ENCODE assay signal across 25 cellular contexts in genomic region chr3:67641451-67641850, GRCh38. TPM values are rescaled to one million over a fixed set of nuclear protein-coding genes. Genes with fewer than 3 reads are reported as not detected.
DNase-seq lines count a peak whose midpoint lies in the region; ATAC-seq and TF ChIP-seq lines count a peak whose summit lies in the region.
"Had no signal": no experiment of that assay in that cellular context is flagged by ENCODE, and none has a peak within 500 bp of the region (broad histone marks: within the 10 kb centered on the region; RNA-seq: fewer than 3 reads in every experiment).

No MANE protein-coding gene starts in this region.

- H3K4me1 Mint-ChIP-seq in activated T-cell treated with anti-CD3 and anti-CD28 coated beads, Interleukin-2, amount 50 U/mL, for 72 hours (ENCODE audit: low read depth): peaks cover 62% of the 10 kb centered on the region
- peaks cover 66% of the 10 kb centered on the region for H3K4me1 Mint-ChIP-seq in activated naive CD8-positive, alpha-beta T cell treated with anti-CD3 and anti-CD28 coated beads, Interleukin-2, amount 50 U/mL, for 24 hours
- H3K4me1 Mint-ChIP-seq in stimulated activated naive CD8-positive, alpha-beta T cell treated with anti-CD3 and anti-CD28 coated beads, Interleukin-15, amount 100 ng/mL, for 72 hours: peaks cover 71% of the 10 kb centered on the region
- H3K4me1 Mint-ChIP-seq: H9 had no signal

- H3K4me3 ChIP-seq in stomach: no peak overlapping the region
- H3K4me3 ChIP-seq: GM23338, SJSA1 had no signal

- no peak for DNase-seq in activated T-cell treated with anti-CD3 and anti-CD28 coated beads, Interleukin-2, amount 50 U/mL, for 72 hours
- no peak for DNase-seq in activated T-cell treated with anti-CD3 and anti-CD28 coated beads, Interleukin-2, amount 50 U/mL, for 48 hours
- DNase-seq in activated naive CD8-positive, alpha-beta T cell treated with anti-CD3 and anti-CD28 coated beads, Interleukin-2, amount 50 U/mL, for 24 hours: no peak
- DNase-seq in stimulated activated naive CD8-positive, alpha-beta T cell treated with anti-CD3 and anti-CD28 coated beads, Interleukin-15, amount 100 ng/mL, for 72 hours: peak in 1 of 2 donors; percentile 23
- no peak for DNase-seq in HEK293T (ENCODE audit: extremely low spot score)
- no peak for DNase-seq in stomach
- DNase-seq: C1 segment of cervical spinal cord; Caco-2; CD8-positive, alpha-beta T cell; H9; HFFc6; Karpas-422; NCI-H1092; NCI-H1417 treated with DMSO at 0.1 percent for 48 hours; NCI-H1694 treated with DMSO at 0.1 percent for 48 hours; NCI-H2081; NCI-H226; NCI-H510A; NCI-H69; Right ventricle myocardium superior; RPMI8226 had no signal

- CTCF ChIA-PET in HEK293T (lab: Yijun Ruan, JAX): no interaction called here

- H3K9me3 ChIP-seq in stomach: no peaks in the 10 kb centered on the region
- H3K9me3 ChIP-seq: Caco-2, SJSA1 had no signal

- TF ChIP-seq EP300 in stomach (IDR thresholded peaks at IDR 0.05): no peak

- H3K36me3 Mint-ChIP-seq in activated T-cell treated with anti-CD3 and anti-CD28 coated beads, Interleukin-2, amount 50 U/mL, for 72 hours (ENCODE audit: insufficient read depth in 2 of 2): peaks cover 4 to 8% of the 10 kb centered on the region in 2 donors
- H3K36me3 Mint-ChIP-seq in activated naive CD8-positive, alpha-beta T cell treated with anti-CD3 and anti-CD28 coated beads, Interleukin-2, amount 50 U/mL, for 24 hours (ENCODE audit: low read depth): peaks cover 61% of the 10 kb centered on the region

- 68 to 80% (median 75%) methylated on average over 3 of the region's 3 CpGs for WGBS in stomach, 5 donors

- H3K27ac ChIP-seq in stomach: no peak overlapping the region
- H3K27ac ChIP-seq: SJSA1 had no signal

- TF ChIP-seq POLR2A in stomach (IDR thresholded peaks at IDR 0.05): no peak

- no peak overlapping the region for H3K4me3 Mint-ChIP-seq in activated T-cell treated with anti-CD3 and anti-CD28 coated beads, Interleukin-2, amount 50 U/mL, for 72 hours
- H3K4me3 Mint-ChIP-seq in activated naive CD8-positive, alpha-beta T cell treated with anti-CD3 and anti-CD28 coated beads, Interleukin-2, amount 50 U/mL, for 24 hours: no peak overlapping the region
- no peak overlapping the region for H3K4me3 Mint-ChIP-seq in stimulated activated naive CD8-positive, alpha-beta T cell treated with anti-CD3 and anti-CD28 coated beads, Interleukin-15, amount 100 ng/mL, for 72 hours
- H3K4me3 Mint-ChIP-seq: CD8-positive, alpha-beta T cell; GM23338; H9 had no signal

- H3K27ac Mint-ChIP-seq in activated T-cell treated with anti-CD3 and anti-CD28 coated beads, Interleukin-2, amount 50 U/mL, for 72 hours: no peak overlapping the region
- H3K27ac Mint-ChIP-seq in activated naive CD8-positive, alpha-beta T cell treated with anti-CD3 and anti-CD28 coated beads, Interleukin-2, amount 50 U/mL, for 24 hours: peak overlapping the region; percentile 6
- no peak overlapping the region for H3K27ac Mint-ChIP-seq in stimulated activated naive CD8-positive, alpha-beta T cell treated with anti-CD3 and anti-CD28 coated beads, Interleukin-15, amount 100 ng/mL, for 72 hours
- H3K27ac Mint-ChIP-seq: GM23338, H9 had no signal

- H3K36me3 ChIP-seq in stomach: peaks cover 0 to 3% (median 0%) of the 10 kb centered on the region in 4 donors

- no peak for TF ChIP-seq CTCF in stomach (IDR thresholded peaks at IDR 0.05)

- H3K27me3 ChIP-seq in stomach: no peaks in the 10 kb centered on the region
- H3K27me3 ChIP-seq: SJSA1 had no signal

- peaks cover 1 to 37% (median 20%) of the 10 kb centered on the region in 4 donors for H3K4me1 ChIP-seq in stomach
- H3K4me1 ChIP-seq: Caco-2 had no signal

- intact Hi-C loops in stomach (cut with DNase I; ENCODE audit: low total_unique reads): no loop called here

- H3K9me3 Mint-ChIP-seq in activated T-cell treated with anti-CD3 and anti-CD28 coated beads, Interleukin-2, amount 50 U/mL, for 72 hours: peaks cover 0 to 2% of the 10 kb centered on the region in 2 donors
- H3K9me3 Mint-ChIP-seq in activated naive CD8-positive, alpha-beta T cell treated with anti-CD3 and anti-CD28 coated beads, Interleukin-2, amount 50 U/mL, for 24 hours: no peaks in the 10 kb centered on the region
- no peaks in the 10 kb centered on the region for H3K9me3 Mint-ChIP-seq in stimulated activated naive CD8-positive, alpha-beta T cell treated with anti-CD3 and anti-CD28 coated beads, Interleukin-15, amount 100 ng/mL, for 72 hours
- H3K9me3 Mint-ChIP-seq: CD8-positive, alpha-beta T cell; GM23338; H9; HFFc6 had no signal

- peak; percentile 89 to 97 for ATAC-seq in activated T-cell treated with anti-CD3 and anti-CD28 coated beads, Interleukin-2, amount 50 U/mL, for 72 hours (replicated peaks in 1 of 2)
- peak; percentile 48 for ATAC-seq in HG02852 (IDR thresholded peaks at IDR 0.05; ENCODE audit: unreplicated experiment)
- ATAC-seq in activated naive CD8-positive, alpha-beta T cell treated with anti-CD3 and anti-CD28 coated beads, Interleukin-2, amount 50 U/mL, for 24 hours: peak; percentile 89
- peak; percentile 99 for ATAC-seq in stimulated activated naive CD8-positive, alpha-beta T cell treated with anti-CD3 and anti-CD28 coated beads, Interleukin-15, amount 100 ng/mL, for 72 hours
- ATAC-seq: CD8-positive, alpha-beta T cell; GM23338; HepG2 had no signal

- H3K27me3 Mint-ChIP-seq in activated T-cell treated with anti-CD3 and anti-CD28 coated beads, Interleukin-2, amount 50 U/mL, for 72 hours (ENCODE audit: low read depth): no peaks in the 10 kb centered on the region
- H3K27me3 Mint-ChIP-seq in activated naive CD8-positive, alpha-beta T cell treated with anti-CD3 and anti-CD28 coated beads, Interleukin-2, amount 50 U/mL, for 24 hours: no peaks in the 10 kb centered on the region
- no peaks in the 10 kb centered on the region for H3K27me3 Mint-ChIP-seq in stimulated activated naive CD8-positive, alpha-beta T cell treated with anti-CD3 and anti-CD28 coated beads, Interleukin-15, amount 100 ng/mL, for 72 hours

- POLR2A ChIA-PET in HEK293T (lab: Yijun Ruan, JAX): interaction anchor here (1.0 kb wide), 1 partner anchor 12 kb away, joined by 3 read pairs; no protein-coding TSS in a partner anchor

TF ChIP-seq in HEK293T, 16 proteins besides CTCF, POLR2A, EP300 and RAD21:
- TF ChIP-seq, protein P1, sequence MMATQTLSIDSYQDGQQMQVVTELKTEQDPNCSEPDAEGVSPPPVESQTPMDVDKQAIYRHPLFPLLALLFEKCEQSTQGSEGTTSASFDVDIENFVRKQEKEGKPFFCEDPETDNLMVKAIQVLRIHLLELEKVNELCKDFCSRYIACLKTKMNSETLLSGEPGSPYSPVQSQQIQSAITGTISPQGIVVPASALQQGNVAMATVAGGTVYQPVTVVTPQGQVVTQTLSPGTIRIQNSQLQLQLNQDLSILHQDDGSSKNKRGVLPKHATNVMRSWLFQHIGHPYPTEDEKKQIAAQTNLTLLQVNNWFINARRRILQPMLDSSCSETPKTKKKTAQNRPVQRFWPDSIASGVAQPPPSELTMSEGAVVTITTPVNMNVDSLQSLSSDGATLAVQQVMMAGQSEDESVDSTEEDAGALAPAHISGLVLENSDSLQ (IDR thresholded peaks at IDR 0.05): no peak
- TF ChIP-seq FOXA1 (IDR thresholded peaks at IDR 0.05) (no peak), L3MBTL2 (conservative IDR thresholded peaks at IDR 0.05) (no peak), FOXK2 (IDR thresholded peaks at IDR 0.05) (no peak), ZNF384 (IDR thresholded peaks at IDR 0.05) (no peak), LEF1 (IDR thresholded peaks at IDR 0.05; ENCODE audit: borderline replicate concordance) (no peak), FOXM1 (IDR thresholded peaks at IDR 0.05; ENCODE audit: borderline replicate concordance) (no peak), CTBP1 (IDR thresholded peaks at IDR 0.05; ENCODE audit: borderline replicate concordance) (no peak), NFRKB (IDR thresholded peaks at IDR 0.05) (no peak), ARNT (IDR thresholded peaks at IDR 0.05) (no peak), SUZ12 (IDR thresholded peaks at IDR 0.05) (no peak), ELF4 (IDR thresholded peaks at IDR 0.05) (no peak), SP1 (IDR thresholded peaks at IDR 0.05) (no peak), TARDBP (IDR thresholded peaks at IDR 0.05) (no peak), BHLHE40 (IDR thresholded peaks at IDR 0.05; ENCODE audit: borderline replicate concordance) (no peak), HDGF (IDR thresholded peaks at IDR 0.05; ENCODE audit: borderline replicate concordance) (no peak)
TF ChIP-seq in HEK293T: peak in this region for 0.

RNA-seq across cellular contexts. Expression of gene SUCLG2, which starts 13.0 kb away (rescaled TPM):
- 10 to 100 TPM; 35.8 to 39.5 TPM for total RNA-seq in activated T-cell treated with anti-CD3 and anti-CD28 coated beads, Interleukin-2, amount 50 U/mL, for 72 hours
- total RNA-seq in stomach: 100 to 1,000 TPM in 2 of 5 donors, 10 to 100 TPM in 3; 30.9 to 174 (median 74.5) TPM
- polyA plus RNA-seq in stomach: 100 to 1,000 TPM in 1 of 3 donors, 10 to 100 TPM in 2; 53.7 to 115 (median 75.3) TPM

Comparison
In these comparisons a context has a peak if more than half of its experiments do, and no peak if none do; other contexts are left out.
1. ATAC-seq: peak in every context shown above with its lines; median percentile 99 in stimulated activated naive CD8-positive, alpha-beta T cell treated with anti-CD3 and anti-CD28 coated beads, Interleukin-15, amount 100 ng/mL, for 72 hours; 93 in activated T-cell treated with anti-CD3 and anti-CD28 coated beads, Interleukin-2, amount 50 U/mL, for 72 hours; 89 in activated naive CD8-positive, alpha-beta T cell treated with anti-CD3 and anti-CD28 coated beads, Interleukin-2, amount 50 U/mL, for 24 hours; 48 in HG02852.